Comparison of ENCODE assay signal across 1 cellular context in genomic region chr3:125990253-125990970, GRCh38.
TF ChIP-seq lines count a peak whose summit lies in the region.

No MANE protein-coding gene starts in this region.

TF ChIP-seq in GM12878, 131 proteins besides CTCF, POLR2A, EP300 and RAD21 (continued from another document):
- peak; percentile 59 for TF ChIP-seq ZNF687 (IDR thresholded peaks at IDR 0.05)
- peak; percentile 71; the same call in 1 of the 2 replicates for TF ChIP-seq TAF1 (IDR thresholded peaks at IDR 0.05; ENCODE audit: borderline replicate concordance, low read depth, low read length)
- TF ChIP-seq SRF (IDR thresholded peaks at IDR 0.05; ENCODE audit: low read depth in 2 of 2, low read length in 2 of 2) = no peak
- TF ChIP-seq GATAD2B (conservative IDR thresholded peaks at IDR 0.05; ENCODE audit: low read depth) = no peak
- peak; percentile 46; the same call in 1 of the 2 replicates for TF ChIP-seq HCFC1 (IDR thresholded peaks at IDR 0.05; ENCODE audit: low read length)
- TF ChIP-seq E2F8 (IDR thresholded peaks at IDR 0.05; ENCODE audit: low read depth, partially characterized antibody) = no peak
- TF ChIP-seq ZBTB40 (IDR thresholded peaks at IDR 0.05; ENCODE audit: borderline replicate concordance) = peak; percentile 87
- TF ChIP-seq TCF7 (IDR thresholded peaks at IDR 0.05; ENCODE audit: borderline replicate concordance) = no peak
- 0 out of 2 replicates have a peak, but pooled peaks have one; percentile 69 for TF ChIP-seq MAX (IDR thresholded peaks at IDR 0.05; ENCODE audit: low read depth, low read length)
- no peak for TF ChIP-seq ASH2L (IDR thresholded peaks at IDR 0.05; ENCODE audit: borderline replicate concordance, low read depth)
- TF ChIP-seq GABPA (IDR thresholded peaks at IDR 0.05; ENCODE audit: low read depth) = peak; percentile 89
- TF ChIP-seq SIX5 (IDR thresholded peaks at IDR 0.05; ENCODE audit: low read depth, low read length, severe bottlenecking) = peak; percentile 18
- TF ChIP-seq ELK1 (IDR thresholded peaks at IDR 0.05; ENCODE audit: low read depth, low read length) = peak; percentile 65
- TF ChIP-seq PML (IDR thresholded peaks at IDR 0.05; ENCODE audit: low read length) = 0 out of 2 replicates have a peak, but pooled peaks have one; percentile 29
- peak; percentile 78 for TF ChIP-seq POLR2AphosphoS5 (IDR thresholded peaks at IDR 0.05; ENCODE audit: low read length)
- TF ChIP-seq NR2C1 (IDR thresholded peaks at IDR 0.05) = peak; percentile 51
- no peak for TF ChIP-seq MYB (IDR thresholded peaks at IDR 0.05; ENCODE audit: borderline replicate concordance, low read depth, low read length)
- TF ChIP-seq, protein P1, sequence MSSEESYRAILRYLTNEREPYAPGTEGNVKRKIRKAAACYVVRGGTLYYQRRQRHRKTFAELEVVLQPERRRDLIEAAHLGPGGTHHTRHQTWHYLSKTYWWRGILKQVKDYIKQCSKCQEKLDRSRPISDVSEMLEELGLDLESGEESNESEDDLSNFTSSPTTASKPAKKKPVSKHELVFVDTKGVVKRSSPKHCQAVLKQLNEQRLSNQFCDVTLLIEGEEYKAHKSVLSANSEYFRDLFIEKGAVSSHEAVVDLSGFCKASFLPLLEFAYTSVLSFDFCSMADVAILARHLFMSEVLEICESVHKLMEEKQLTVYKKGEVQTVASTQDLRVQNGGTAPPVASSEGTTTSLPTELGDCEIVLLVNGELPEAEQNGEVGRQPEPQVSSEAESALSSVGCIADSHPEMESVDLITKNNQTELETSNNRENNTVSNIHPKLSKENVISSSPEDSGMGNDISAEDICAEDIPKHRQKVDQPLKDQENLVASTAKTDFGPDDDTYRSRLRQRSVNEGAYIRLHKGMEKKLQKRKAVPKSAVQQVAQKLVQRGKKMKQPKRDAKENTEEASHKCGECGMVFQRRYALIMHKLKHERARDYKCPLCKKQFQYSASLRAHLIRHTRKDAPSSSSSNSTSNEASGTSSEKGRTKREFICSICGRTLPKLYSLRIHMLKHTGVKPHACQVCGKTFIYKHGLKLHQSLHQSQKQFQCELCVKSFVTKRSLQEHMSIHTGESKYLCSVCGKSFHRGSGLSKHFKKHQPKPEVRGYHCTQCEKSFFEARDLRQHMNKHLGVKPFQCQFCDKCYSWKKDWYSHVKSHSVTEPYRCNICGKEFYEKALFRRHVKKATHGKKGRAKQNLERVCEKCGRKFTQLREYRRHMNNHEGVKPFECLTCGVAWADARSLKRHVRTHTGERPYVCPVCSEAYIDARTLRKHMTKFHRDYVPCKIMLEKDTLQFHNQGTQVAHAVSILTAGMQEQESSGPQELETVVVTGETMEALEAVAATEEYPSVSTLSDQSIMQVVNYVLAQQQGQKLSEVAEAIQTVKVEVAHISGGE (CRISPR knock-in tag; IDR thresholded peaks at IDR 0.05) = peak; percentile 11; the same call in 1 of the 2 replicates
- TF ChIP-seq IKZF1 (conservative IDR thresholded peaks at IDR 0.05) = 0 out of 2 replicates have a peak, but pooled peaks have one; percentile 6
- no peak for TF ChIP-seq SPI1 (IDR thresholded peaks at IDR 0.05; ENCODE audit: borderline replicate concordance, insufficient read depth, low read depth, low read length)
- 0 out of 2 replicates have a peak, but pooled peaks have one; percentile 14 for TF ChIP-seq RUNX3 (IDR thresholded peaks at IDR 0.05; ENCODE audit: low read length)
- 0 out of 2 replicates have a peak, but pooled peaks have one; percentile 14 for TF ChIP-seq EED (IDR thresholded peaks at IDR 0.05; ENCODE audit: low read depth)
